21 cellular contexts compared by ENCODE assay signal in genomic region chr17:4319221-4319620, GRCh38.
"Had no signal": no experiment of that assay in that cellular context is flagged by ENCODE, and none has a peak within 500 bp of the region (broad histone marks: within the 10 kb centered on the region; RNA-seq: fewer than 3 reads in every experiment).

No MANE protein-coding gene starts in this region.

- H3K36me3 ChIP-seq: cardiac muscle cell had no signal

- H3K9me3 Mint-ChIP-seq: activated naive CD4-positive, alpha-beta T cell treated with anti-CD3 and anti-CD28 coated beads, Interleukin-2, amount 50 U/mL, for 24 hours; dendritic cell treated with granulocyte-macrophage colony-stimulating factor and Interleukin-4, amounts not matched to agents 40 ng/mL and 50 ng/mL, for 4 days; stimulated activated naive CD8-positive, alpha-beta T cell treated with anti-CD3 and anti-CD28 coated beads, Interleukin-15, Interleukin-2, amounts not matched to agents 100 ng/mL and 50 ng/mL, for 24 hours; T-cell; type B pancreatic cell had no signal

- H3K4me3 ChIP-seq: cardiac muscle cell, lung had no signal

- H3K27me3 ChIP-seq: cardiac muscle cell had no signal

- H3K9ac ChIP-seq: SK-N-SH had no signal

- ATAC-seq: T-cell had no signal

- H3K4me3 Mint-ChIP-seq: activated naive CD4-positive, alpha-beta T cell treated with anti-CD3 and anti-CD28 coated beads, Interleukin-2, amount 50 U/mL, for 24 hours; dendritic cell treated with granulocyte-macrophage colony-stimulating factor and Interleukin-4, amounts not matched to agents 40 ng/mL and 50 ng/mL, for 4 days; nephron progenitor cell; stimulated activated naive CD8-positive, alpha-beta T cell treated with anti-CD3 and anti-CD28 coated beads, Interleukin-15, Interleukin-2, amounts not matched to agents 100 ng/mL and 50 ng/mL, for 24 hours; T-cell; type B pancreatic cell had no signal

- H3K27ac Mint-ChIP-seq: activated naive CD4-positive, alpha-beta T cell treated with anti-CD3 and anti-CD28 coated beads, Interleukin-2, amount 50 U/mL, for 24 hours; dendritic cell treated with granulocyte-macrophage colony-stimulating factor and Interleukin-4, amounts not matched to agents 40 ng/mL and 50 ng/mL, for 4 days had no signal

- H3K36me3 Mint-ChIP-seq: activated naive CD4-positive, alpha-beta T cell treated with anti-CD3 and anti-CD28 coated beads, Interleukin-2, amount 50 U/mL, for 24 hours had no signal

- H3K27me3 Mint-ChIP-seq: activated naive CD4-positive, alpha-beta T cell treated with anti-CD3 and anti-CD28 coated beads, Interleukin-2, amount 50 U/mL, for 24 hours; dendritic cell treated with granulocyte-macrophage colony-stimulating factor and Interleukin-4, amounts not matched to agents 40 ng/mL and 50 ng/mL, for 4 days; stimulated activated naive CD8-positive, alpha-beta T cell treated with anti-CD3 and anti-CD28 coated beads, Interleukin-15, Interleukin-2, amounts not matched to agents 100 ng/mL and 50 ng/mL, for 24 hours; T-cell; type B pancreatic cell had no signal

- DNase-seq: activated CD4-positive, CD25-positive, alpha-beta regulatory T cell treated with anti-CD3 and anti-CD28 coated beads, Interleukin-2, amount 50 U/mL, for 72 hours; activated CD8-positive, alpha-beta memory T cell treated with anti-CD3 and anti-CD28 coated beads for 24 hours; activated CD8-positive, alpha-beta memory T cell treated with anti-CD3 and anti-CD28 coated beads, Interleukin-2, amount 50 U/mL, for 48 hours; activated gamma-delta T cell; effector memory CD4-positive, alpha-beta T cell; glutamatergic neuron; hippocampal formation; islet precursor cell; nephron progenitor cell; SK-N-SH; stimulated activated CD4-positive, alpha-beta T cell treated with anti-CD3 and anti-CD28 coated beads, Interleukin-12 subunit alpha, Interleukin-12 subunit beta, amount 100 ng/mL, for 4 hours; stimulated activated CD4-positive, alpha-beta T cell treated with anti-CD3 and anti-CD28 coated beads, Interleukin-1b, Interleukin-23, amount 100 ng/mL, for 48 hours; stimulated activated CD8-positive, alpha-beta memory T cell treated with anti-CD3 and anti-CD28 coated beads, Interleukin-4, amount 100 ng/mL, for 48 hours; T-cell; T1000 had no signal

- H3K9me2 ChIP-seq: SK-N-SH had no signal

- H3K4me2 ChIP-seq: SK-N-SH had no signal

- H3K9me3 ChIP-seq: SK-N-SH had no signal
